In genomic region chr3:102415553-102415952, GRCh38 we compare ENCODE assay signal across 12 cellular contexts. TPM values are rescaled to one million over a fixed set of nuclear protein-coding genes. Genes with fewer than 3 reads are reported as not detected.
DNase-seq lines count a peak whose midpoint lies in the region; TF ChIP-seq lines count a peak whose summit lies in the region.
"Had no signal": no experiment of that assay in that cellular context is flagged by ENCODE, and none has a peak within 500 bp of the region (broad histone marks: within the 10 kb centered on the region; RNA-seq: fewer than 3 reads in every experiment).

No MANE protein-coding gene starts in this region.

- CTCF ChIA-PET in MCF 10A (lab: Yijun Ruan, JAX) = interaction anchor here (0.6 to 1.0 kb wide), 2 partner anchors 71 to 190 kb away, joined by 3 read pairs; no protein-coding TSS in a partner anchor

- H3K36me3 Mint-ChIP-seq in MCF 10A (ENCODE audit: insufficient read depth, unreplicated experiment) = no peaks in the 10 kb centered on the region

- H3K27ac ChIP-seq in breast epithelium (no peak overlapping the region), tibial artery (peak overlapping the region in 1 of 2 donors; percentile 1)

- H3K36me3 ChIP-seq in breast epithelium (no peaks in the 10 kb centered on the region), tibial artery (no peaks in the 10 kb centered on the region)

- no peaks in the 10 kb centered on the region for H3K27me3 Mint-ChIP-seq in MCF 10A (ENCODE audit: insufficient read depth, unreplicated experiment)

- peak overlapping the region; percentile 35 for H3K27ac Mint-ChIP-seq in MCF 10A (ENCODE audit: low read depth, unreplicated experiment)

- intact Hi-C loops in MCF 10A (cut with micrococcal nuclease) = no loop called here
- intact Hi-C loops in breast epithelium (cut with DNase I; ENCODE audit: low total_unique reads) = no loop called here
- intact Hi-C loops in tibial artery (cut with DNase I; ENCODE audit: low total_unique reads) = no loop called here

- TF ChIP-seq CTCF in MCF 10A (IDR thresholded peaks at IDR 0.05; ENCODE audit: unreplicated experiment) = no peak
- TF ChIP-seq CTCF in breast epithelium (IDR thresholded peaks at IDR 0.05) = no peak
- no peak for TF ChIP-seq CTCF in cardiac fibroblast (IDR thresholded peaks at IDR 0.05; ENCODE audit: low read depth, low read length)
- TF ChIP-seq CTCF in tibial artery (IDR thresholded peaks at IDR 0.05) = no peak

- no peaks in the 10 kb centered on the region for H3K4me1 ChIP-seq in breast epithelium
- peaks cover 0 to 16% (median 4%) of the 10 kb centered on the region in 4 donors for H3K4me1 ChIP-seq in tibial artery

- peaks cover 9% of the 10 kb centered on the region for H3K4me1 Mint-ChIP-seq in MCF 10A (ENCODE audit: insufficient read depth, unreplicated experiment)

- POLR2A ChIA-PET in MCF 10A (lab: Yijun Ruan, JAX) = interaction anchor here (0.5 to 0.9 kb wide), 2 partner anchors 9 to 29 kb away, joined by 3 to 4 read pairs; no protein-coding TSS in a partner anchor

- H3K4me3 ChIP-seq in breast epithelium (peak overlapping the region in 1 of 3 donors; percentile 50), cardiac fibroblast (replicated peaks in 1 of 2; ENCODE audit: low read depth in 2 of 2, low read length in 2 of 2) (peak overlapping the region in 1 of 2 donors; percentile 5), tibial artery (peak overlapping the region; percentile 18 to 40)

- no peaks in the 10 kb centered on the region for H3K9me3 Mint-ChIP-seq in MCF 10A (ENCODE audit: unreplicated experiment)

- BruUV-seq in MCF 10A (replicated peaks; lab: Mats Ljungman, UMichigan) = no TSS peak

- no peaks in the 10 kb centered on the region for H3K9me3 ChIP-seq in breast epithelium
- H3K9me3 ChIP-seq in tibial artery = no peaks in the 10 kb centered on the region

- TF ChIP-seq POLR2A in breast epithelium (IDR thresholded peaks at IDR 0.05) = no peak

- peak overlapping the region; percentile 33 for H3K4me3 Mint-ChIP-seq in MCF 10A (ENCODE audit: unreplicated experiment)

- H3K27me3 ChIP-seq in breast epithelium (no peaks in the 10 kb centered on the region), tibial artery (no peaks in the 10 kb centered on the region)

- DNase-seq in MCF 10A (ENCODE audit: unreplicated experiment) (peak; percentile 2), breast epithelium (ENCODE audit: low spot score in 2 of 2) (no peak), HT1080 (ENCODE audit: low read depth) (peak; percentile 20), cardiac fibroblast (ENCODE audit: low read depth in 2 of 2) (peak; percentile 11 to 13), tibial artery (no peak), NCI-H524 (lab: John Stamatoyannopoulos, UW) (no peak), SK-N-DZ (ENCODE audit: low spot score) (no peak), T-helper 9 cell (no peak)
- DNase-seq: AML-193, NCI-H1417 treated with DMSO at 0.1 percent for 48 hours had no signal

RNA-seq across cellular contexts. Expression of gene ZPLD1, which starts 19.3 kb away (rescaled TPM):
- 0.12 and 0.22 TPM in 2 replicates for total RNA-seq in MCF 10A (2022)
- under 1 TPM in 2 of 3 donors, not detected in 1; 0.33 to 0.59 TPM for total RNA-seq in breast epithelium
- 0.11 and 0.23 TPM in 2 replicates for total RNA-seq in HT1080 (2014; rRNA removed; shearing (Covaris generic))
- 0.01 and 0.10 TPM in 2 replicates for polyA plus RNA-seq in HT1080 (2015; cell fraction: cytosol; rRNA removed)
- 0.02 and 0.09 TPM in 2 replicates for polyA plus RNA-seq in HT1080 (2015; cell fraction: nucleus; rRNA removed)
- polyA plus RNA-seq in SK-N-DZ (2014; cell fraction: cytosol; rRNA removed) = not detected in 2 replicates
- not detected in 2 replicates for polyA plus RNA-seq in SK-N-DZ (2014; cell fraction: nucleus; rRNA removed)
- total RNA-seq: dermis microvascular lymphatic vessel endothelial cell, Right ventricle myocardium inferior had no signal

Comparison
In these comparisons a context has a peak if more than half of its experiments do, and no peak if none do; other contexts are left out.
1. DNase-seq: peak in MCF 10A (single experiment), HT1080 (single experiment) and cardiac fibroblast (2 of 2); none in breast epithelium (0 of 2), tibial artery (0 of 2), NCI-H524 (0 of 2), SK-N-DZ (single experiment) and T-helper 9 cell (single experiment).